In genomic region chr20:462199-462991, GRCh38 we compare ENCODE assay signal across 8 cellular contexts. TPM values are rescaled to one million over a fixed set of nuclear protein-coding genes. Genes with fewer than 3 reads are reported as not detected.
DNase-seq lines count a peak whose midpoint lies in the region; ATAC-seq and TF ChIP-seq lines count a peak whose summit lies in the region.

TBC1D20 (minus strand) TSS chr20:462533; CDS start chr20:462405, 128 bp downstream.

- H3K36me3 Mint-ChIP-seq in CD14-positive monocyte, result no peaks in the 10 kb centered on the region
- peaks cover 22% of the 10 kb centered on the region for H3K36me3 Mint-ChIP-seq in activated CD4-positive, alpha-beta T cell treated with anti-CD3 and anti-CD28 coated beads, Interleukin-2, amount 10 ng/mL, durations not matched to agents 24 days and 14 days (ENCODE audit: low read depth)

- peak; percentile 70 for DNase-seq in CD14-positive monocyte (ENCODE audit: low spot score)
- peak; percentile 84 for DNase-seq in NCI-H526 treated with DMSO at 0.1 percent for 48 hours (lab: John Stamatoyannopoulos, UW)
- DNase-seq in activated CD4-positive, alpha-beta T cell treated with anti-CD3 and anti-CD28 coated beads, Interleukin-2, amount 10 ng/mL, durations not matched to agents 24 days and 14 days, result peak; percentile 96
- peak; percentile 74 for DNase-seq in dedifferentiated amniotic fluid mesenchymal stem cell (ENCODE audit: extremely low spot score)
- DNase-seq in left lobe of liver (ENCODE audit: low spot score), result peak; percentile 86
- peak; percentile 81 for DNase-seq in stimulated activated CD4-positive, alpha-beta T cell treated with anti-CD3 and anti-CD28 coated beads, Interleukin-2, amount 100 ng/mL, for 4 hours (ENCODE audit: low read depth)

- TF ChIP-seq CTCF in CD14-positive monocyte (IDR thresholded peaks at IDR 0.05), result no peak

- intact Hi-C loops in CD14-positive monocyte (cut with micrococcal nuclease), result loop anchor here (5.0 kb wide), 1 partner anchor 55 kb away; the partner anchor contains the start of gene RBCK1 (in 2 of the 2)
- intact Hi-C loops in activated CD4-positive, alpha-beta T cell treated with anti-CD3 and anti-CD28 coated beads, Interleukin-2, amount 10 ng/mL, durations not matched to agents 24 days and 14 days (cut with micrococcal nuclease), result loop anchor here (1.0 to 2.0 kb wide), 4 partner anchors 17 to 82 kb away; partner anchors contain the start of genes RBCK1 and TRIB3

- H3K9me3 Mint-ChIP-seq in CD14-positive monocyte, result peaks cover under 1 to 8% (median 5%) of the 10 kb centered on the region in 7 donors
- peaks cover 3% of the 10 kb centered on the region for H3K9me3 Mint-ChIP-seq in activated CD4-positive, alpha-beta T cell treated with anti-CD3 and anti-CD28 coated beads, Interleukin-2, amount 10 ng/mL, durations not matched to agents 24 days and 14 days

- peak within 1 kb of the TSS; percentile 78 to 91 (median 86) for H3K27ac Mint-ChIP-seq in CD14-positive monocyte
- H3K27ac Mint-ChIP-seq in activated CD4-positive, alpha-beta T cell treated with anti-CD3 and anti-CD28 coated beads, Interleukin-2, amount 10 ng/mL, durations not matched to agents 24 days and 14 days, result peak within 1 kb of the TSS; percentile 92

- peaks cover 0 to 6% (median 5%) of the 10 kb centered on the region in 3 donors for H3K27me3 Mint-ChIP-seq in CD14-positive monocyte (ENCODE audit: low read depth in 3 of 3)
- peaks cover 2% of the 10 kb centered on the region for H3K27me3 Mint-ChIP-seq in activated CD4-positive, alpha-beta T cell treated with anti-CD3 and anti-CD28 coated beads, Interleukin-2, amount 10 ng/mL, durations not matched to agents 24 days and 14 days

- H3K4me1 Mint-ChIP-seq in CD14-positive monocyte, result peaks cover 32% of the 10 kb centered on the region
- peaks cover 41% of the 10 kb centered on the region for H3K4me1 Mint-ChIP-seq in activated CD4-positive, alpha-beta T cell treated with anti-CD3 and anti-CD28 coated beads, Interleukin-2, amount 10 ng/mL, durations not matched to agents 24 days and 14 days

- peak within 1 kb of the TSS; percentile 93 to 98 for H3K4me3 Mint-ChIP-seq in CD14-positive monocyte
- peak within 1 kb of the TSS; percentile 95 for H3K4me3 Mint-ChIP-seq in activated CD4-positive, alpha-beta T cell treated with anti-CD3 and anti-CD28 coated beads, Interleukin-2, amount 10 ng/mL, durations not matched to agents 24 days and 14 days

- ATAC-seq in GM19372 (IDR thresholded peaks at IDR 0.05; ENCODE audit: low read depth, unreplicated experiment) (peak; percentile 91), HG03521 (IDR thresholded peaks at IDR 0.05; ENCODE audit: unreplicated experiment) (peak; percentile 94), left lobe of liver (peak; percentile 93)

RNA-seq across cellular contexts. Expression of gene TBC1D20, which starts in this region (rescaled TPM):
- 10 to 100 TPM; 10.5 to 11.3 TPM for polyA plus RNA-seq in CD14-positive monocyte
- 34.3 and 35.4 TPM in 2 replicates for total RNA-seq in activated CD4-positive, alpha-beta T cell treated with anti-CD3 and anti-CD28 coated beads, Interleukin-2, amount 10 ng/mL, durations not matched to agents 24 days and 14 days
- 12.6 TPM for total RNA-seq in left lobe of liver

Comparison
In these comparisons a context has a peak if more than half of its experiments do, and no peak if none do; other contexts are left out.
1. Peak in every context shown above with its lines: DNase-seq and ATAC-seq.